Comparison of ENCODE assay signal across 28 cellular contexts in the genomic region with DNA sequence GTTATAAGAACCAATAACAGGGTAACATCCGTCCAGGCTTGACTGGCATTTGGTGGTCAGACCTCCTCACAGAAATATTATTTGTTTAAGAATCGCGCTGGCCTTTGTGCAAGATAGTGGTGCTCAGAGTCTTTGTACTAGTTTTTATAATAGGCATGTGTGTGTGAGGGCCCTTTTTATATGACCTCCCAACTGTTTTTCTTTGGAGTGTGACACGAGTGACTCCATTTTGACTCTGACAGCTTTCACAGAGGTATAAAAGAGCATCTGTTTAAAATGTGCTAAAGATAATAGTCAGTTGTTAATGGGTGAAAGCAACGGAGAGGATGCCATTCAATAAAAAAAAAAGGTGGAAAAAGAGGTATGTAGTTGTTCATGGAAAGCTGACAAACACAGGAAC.
"Had no signal": no experiment of that assay in that cellular context is flagged by ENCODE, and none has a peak within 500 bp of the region (broad histone marks: within the 10 kb centered on the region; RNA-seq: fewer than 3 reads in every experiment).

No MANE protein-coding gene starts in this region.

- H3K27ac ChIP-seq: stomach, suprapubic skin, testis, thoracic aorta, thyroid gland, tibial artery, tibial nerve, transverse colon, upper lobe of left lung, upper lobe of right lung, uterus, vagina had no signal

- H3K27me3 Mint-ChIP-seq: stimulated activated memory B cell treated with anti-CD40 and anti-IgM and Interleukin-4, amounts not matched to agents 10 μg/mL and 1 μg/mL and 100 μg/mL, for 72 hours; stimulated activated naive B cell treated with anti-CD40 and anti-IgM and Interleukin-4, amounts not matched to agents 10 μg/mL and 1 μg/mL and 100 μg/mL, for 72 hours; stimulated activated naive CD8-positive, alpha-beta T cell treated with anti-CD3 and anti-CD28 coated beads, Interleukin-15, amount 100 ng/mL, for 72 hours; stimulated activated naive CD8-positive, alpha-beta T cell treated with anti-CD3 and anti-CD28 coated beads, Interleukin-15, Interleukin-2, amounts not matched to agents 100 ng/mL and 50 ng/mL, for 24 hours; type B pancreatic cell had no signal

- H3K4me3 Mint-ChIP-seq: stimulated activated memory B cell treated with anti-CD40 and anti-IgM and Interleukin-4, amounts not matched to agents 10 μg/mL and 1 μg/mL and 100 μg/mL, for 72 hours; stimulated activated naive B cell treated with anti-CD40 and anti-IgM and Interleukin-4, amounts not matched to agents 10 μg/mL and 1 μg/mL and 100 μg/mL, for 72 hours; stimulated activated naive CD8-positive, alpha-beta T cell treated with anti-CD3 and anti-CD28 coated beads, Interleukin-15, amount 100 ng/mL, for 72 hours; stimulated activated naive CD8-positive, alpha-beta T cell treated with anti-CD3 and anti-CD28 coated beads, Interleukin-15, Interleukin-2, amounts not matched to agents 100 ng/mL and 50 ng/mL, for 24 hours; type B pancreatic cell had no signal

- H3K9me3 Mint-ChIP-seq: stimulated activated memory B cell treated with anti-CD40 and anti-IgM and Interleukin-4, amounts not matched to agents 10 μg/mL and 1 μg/mL and 100 μg/mL, for 72 hours; stimulated activated naive B cell treated with anti-CD40 and anti-IgM and Interleukin-4, amounts not matched to agents 10 μg/mL and 1 μg/mL and 100 μg/mL, for 72 hours; stimulated activated naive CD8-positive, alpha-beta T cell treated with anti-CD3 and anti-CD28 coated beads, Interleukin-15, amount 100 ng/mL, for 72 hours; stimulated activated naive CD8-positive, alpha-beta T cell treated with anti-CD3 and anti-CD28 coated beads, Interleukin-15, Interleukin-2, amounts not matched to agents 100 ng/mL and 50 ng/mL, for 24 hours; type B pancreatic cell had no signal

- H3K4me1 ChIP-seq: stomach, suprapubic skin, testis, thyroid gland, tibial artery, tibial nerve, transverse colon, uterus, vagina had no signal

- H3K9me3 ChIP-seq: stomach, suprapubic skin, testis, thoracic aorta, thyroid gland, tibial artery, tibial nerve, transverse colon, upper lobe of left lung, upper lobe of right lung, uterus, vagina had no signal

- H3K36me3 Mint-ChIP-seq: type B pancreatic cell had no signal

- H3K27ac Mint-ChIP-seq: stimulated activated memory B cell treated with anti-CD40 and anti-IgM and Interleukin-4, amounts not matched to agents 10 μg/mL and 1 μg/mL and 100 μg/mL, for 72 hours; stimulated activated naive B cell treated with anti-CD40 and anti-IgM and Interleukin-4, amounts not matched to agents 10 μg/mL and 1 μg/mL and 100 μg/mL, for 72 hours; stimulated activated naive CD8-positive, alpha-beta T cell treated with anti-CD3 and anti-CD28 coated beads, Interleukin-15, Interleukin-2, amounts not matched to agents 100 ng/mL and 50 ng/mL, for 24 hours; type B pancreatic cell had no signal

- DNase-seq: stimulated activated CD4-positive, alpha-beta T cell treated with anti-CD3 and anti-CD28 coated beads, Interleukin-2, amount 100 ng/mL, for 48 hours; stimulated activated CD4-positive, alpha-beta T cell treated with anti-CD3 and anti-CD28 coated beads, Interleukin-4, amount 100 ng/mL, for 1 hour; stimulated activated CD4-positive, alpha-beta T cell treated with anti-CD3 and anti-CD28 coated beads, Interleukin-4, amount 100 ng/mL, for 24 hours; stimulated activated CD4-positive, alpha-beta T cell treated with anti-CD3 and anti-CD28 coated beads, Interleukin-4, amount 100 ng/mL, for 4 hours; stimulated activated CD8-positive, alpha-beta memory T cell treated with anti-CD3 and anti-CD28 coated beads, Interleukin-4, amount 100 ng/mL, for 48 hours; stimulated activated naive B cell treated with anti-CD40 and anti-IgM and Interleukin-4, amounts not matched to agents 10 μg/mL and 1 μg/mL and 100 μg/mL, for 72 hours; stimulated activated naive CD4-positive, alpha-beta T cell; stimulated activated naive CD4-positive, alpha-beta T cell treated with Interleukin-2 at 50 U/mL for 16 hours; stimulated activated naive CD8-positive, alpha-beta T cell treated with anti-CD3 and anti-CD28 coated beads, Interleukin-15, amount 100 ng/mL, for 72 hours; stimulated activated naive CD8-positive, alpha-beta T cell treated with anti-CD3 and anti-CD28 coated beads, Interleukin-15, Interleukin-2, amounts not matched to agents 100 U/mL and 50 U/mL, for 24 hours; stomach; substantia nigra; testis; thyroid gland; tibial artery; transverse colon; trophoblast cell; upper lobe of right lung; uterus had no signal

- FAIRE-seq: urothelium cell line had no signal

- H3K27me3 ChIP-seq: stomach, suprapubic skin, testis, thyroid gland, tibial artery, tibial nerve, transverse colon, upper lobe of left lung, upper lobe of right lung, uterus, vagina had no signal

- ATAC-seq: stimulated activated memory B cell treated with anti-CD40 and anti-IgM and Interleukin-4, amounts not matched to agents 10 μg/mL and 1 μg/mL and 100 μg/mL, for 72 hours; stimulated activated naive B cell treated with anti-CD40 and anti-IgM and Interleukin-4, amounts not matched to agents 10 μg/mL and 1 μg/mL and 100 μg/mL, for 72 hours; stimulated activated naive CD8-positive, alpha-beta T cell treated with anti-CD3 and anti-CD28 coated beads, Interleukin-15, amount 100 ng/mL, for 72 hours; stimulated activated naive CD8-positive, alpha-beta T cell treated with anti-CD3 and anti-CD28 coated beads, Interleukin-15, Interleukin-2, amounts not matched to agents 100 U/mL and 50 U/mL, for 24 hours; upper lobe of right lung had no signal

- H3K36me3 ChIP-seq: thoracic aorta, thyroid gland, transverse colon, uterus, vagina had no signal

- H3K4me3 ChIP-seq: stomach, suprapubic skin, testis, thoracic aorta, thyroid gland, tibial artery, tibial nerve, transverse colon, upper lobe of left lung, upper lobe of right lung, uterus, vagina had no signal
